In genomic region chr16:82788225-82788624, GRCh38 we compare ENCODE assay signal across 1 cellular context.
TF ChIP-seq lines count a peak whose summit lies in the region.

No MANE protein-coding gene starts in this region.

TF ChIP-seq in HepG2, 621 proteins besides CTCF, POLR2A, EP300 and RAD21:
- TF ChIP-seq, protein P1, sequence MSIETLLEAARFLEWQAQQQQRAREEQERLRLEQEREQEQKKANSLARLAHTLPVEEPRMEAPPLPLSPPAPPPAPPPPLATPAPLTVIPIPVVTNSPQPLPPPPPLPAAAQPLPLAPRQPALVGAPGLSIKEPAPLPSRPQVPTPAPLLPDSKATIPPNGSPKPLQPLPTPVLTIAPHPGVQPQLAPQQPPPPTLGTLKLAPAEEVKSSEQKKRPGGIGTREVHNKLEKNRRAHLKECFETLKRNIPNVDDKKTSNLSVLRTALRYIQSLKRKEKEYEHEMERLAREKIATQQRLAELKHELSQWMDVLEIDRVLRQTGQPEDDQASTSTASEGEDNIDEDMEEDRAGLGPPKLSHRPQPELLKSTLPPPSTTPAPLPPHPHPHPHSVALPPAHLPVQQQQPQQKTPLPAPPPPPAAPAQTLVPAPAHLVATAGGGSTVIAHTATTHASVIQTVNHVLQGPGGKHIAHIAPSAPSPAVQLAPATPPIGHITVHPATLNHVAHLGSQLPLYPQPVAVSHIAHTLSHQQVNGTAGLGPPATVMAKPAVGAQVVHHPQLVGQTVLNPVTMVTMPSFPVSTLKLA (IDR thresholded peaks at IDR 0.05): peak; percentile 94
- TF ChIP-seq ZNF503 (CRISPR knock-in tag; IDR thresholded peaks at IDR 0.05) (no peak), ZNF253 (CRISPR knock-in tag; IDR thresholded peaks at IDR 0.05; ENCODE audit: borderline replicate concordance) (no peak)
